ENCODE assay signal across 29 cellular contexts in the genomic region with DNA sequence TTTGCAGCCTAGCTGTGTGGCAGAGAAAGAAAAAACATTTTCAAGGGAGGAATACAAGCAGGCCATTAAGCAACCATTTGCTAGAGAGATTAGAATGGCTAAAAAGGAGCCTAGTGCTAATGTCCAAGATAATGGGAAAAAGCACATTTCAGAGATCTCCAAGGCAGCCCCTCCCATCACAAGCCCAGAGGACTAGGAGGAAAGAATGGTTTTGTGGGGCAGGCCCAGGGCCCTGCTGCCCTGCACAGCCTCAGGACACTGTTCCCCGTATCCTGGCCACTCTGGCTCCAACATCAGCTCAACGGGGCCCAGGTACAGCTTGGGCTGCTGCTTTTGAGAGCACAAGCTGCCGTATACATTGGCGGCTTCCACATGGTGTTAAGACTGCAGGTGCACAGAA. TPM values are rescaled to one million over a fixed set of nuclear protein-coding genes. Genes with fewer than 3 reads are reported as not detected.
A peak's percentile ranks its signal among the peaks of the same experiment; 100 is the strongest.
DNase-seq lines count a peak whose midpoint lies in the region; ATAC-seq, FAIRE-seq and TF ChIP-seq lines count a peak whose summit lies in the region.
"Had no signal": no experiment of that assay in that cellular context is flagged by ENCODE, and none has a peak within 500 bp of the region (broad histone marks: within the 10 kb centered on the region; RNA-seq: fewer than 3 reads in every experiment).

No MANE protein-coding gene starts in this region.

- in situ Hi-C loops in HepG2 (cut with HindIII; ENCODE audit: extremely low pct_ligation_motif_present, low pct_unique_long_range_greater_than_20kb) (no loop called here), K562 (cut with MboI) (no loop called here), G401 (cut with HindIII; ENCODE audit: low sequenced_read_pairs) (no loop called here)

- H2AFZ ChIP-seq in HepG2 (ENCODE audit: low read length) (no peak overlapping the region), K562 (ENCODE audit: low read depth, low read length) (no peak overlapping the region)

- CTCF ChIA-PET in HepG2 (lab: Yijun Ruan, JAX; ENCODE audit: low intra/inter-chr PET ratio, low total read pairs): no interaction called here
- CTCF ChIA-PET in K562 (lab: Yijun Ruan, JAX; ENCODE audit: low intra/inter-chr PET ratio): no interaction called here

- FAIRE-seq in HepG2 (lab: Jason Lieb, UNC) (no peak), K562 (lab: Jason Lieb, UNC) (no peak)
- FAIRE-seq: G401.6, GM12891, GM19239 had no signal

- H3K9ac ChIP-seq in HepG2 (ENCODE audit: insufficient read depth, low read depth, low read length) (no peak overlapping the region), K562 (ENCODE audit: insufficient read depth in 1 of 2, low read depth in 2 of 2, low read length in 2 of 2) (no peak overlapping the region)
- H3K9ac ChIP-seq: BLaER1 had no signal

- H3K27me3 ChIP-seq in right lobe of liver: peaks cover 0 to 16% of the 10 kb centered on the region in 2 donors
- peaks cover 2 to 16% of the 10 kb centered on the region in 2 experiments; a peak in 3 of 5 replicates for H3K27me3 ChIP-seq in HepG2 (ENCODE audit: control insufficient read depth in 1 of 2, insufficient read depth in 2 of 2, low read length in 2 of 2)
- no peaks in the 10 kb centered on the region for H3K27me3 ChIP-seq in K562 (ENCODE audit: control insufficient read depth in 2 of 2, insufficient read depth in 2 of 2, low read length in 2 of 2)

- no peaks in the 10 kb centered on the region for H3K9me1 ChIP-seq in K562 (ENCODE audit: control insufficient read depth, insufficient read depth, low read length)

- 92% methylated on average over 2 of the region's 4 CpGs for WGBS in right lobe of liver (ENCODE audit: insufficient coverage, low coverage, low lambda C conversion rate, missing lambda C conversion rate)
- 0% methylated on average over 1 of the region's 4 CpGs for WGBS in HepG2 (ENCODE audit: low lambda C conversion rate)
- WGBS in K562 (ENCODE audit: insufficient coverage, low coverage, missing lambda C conversion rate): 13% methylated on average over 4 of the region's 4 CpGs

- H3K4me2 ChIP-seq in HepG2 (ENCODE audit: low read depth, low read length) (no peak overlapping the region), K562 (ENCODE audit: insufficient read depth, low read length) (no peak overlapping the region)
- H3K4me2 ChIP-seq: BLaER1 had no signal

- TF ChIP-seq CTCF in right lobe of liver (IDR thresholded peaks at IDR 0.05) (no peak), HepG2 (CRISPR knock-in tag; IDR thresholded peaks at IDR 0.05) (no peak), K562 (IDR thresholded peaks at IDR 0.05 in 2 of 3, conservative IDR thresholded peaks at IDR 0.05 in 1 of 3; ENCODE audit: insufficient read depth in 2 of 3, low read depth in 1 of 3, low read length in 3 of 3) (no peak)

- H3K27ac ChIP-seq in right lobe of liver: no peak overlapping the region
- no peak overlapping the region for H3K27ac ChIP-seq in HepG2 (ENCODE audit: extremely low read length, insufficient read depth, low read length)
- H3K27ac ChIP-seq in K562 (ENCODE audit: extremely low read depth, low read depth, low read length): no peak overlapping the region
- H3K27ac ChIP-seq: 22Rv1, BLaER1 had no signal

- no peaks in the 10 kb centered on the region for H3K36me3 ChIP-seq in right lobe of liver
- H3K36me3 ChIP-seq in HepG2 (replicated peaks in 1 of 2; ENCODE audit: control insufficient read depth in 1 of 2, insufficient read depth in 2 of 2, low read length in 2 of 2): no peaks in the 10 kb centered on the region
- no peaks in the 10 kb centered on the region for H3K36me3 ChIP-seq in K562 (ENCODE audit: control insufficient read depth, insufficient read depth, low read length)
- H3K36me3 ChIP-seq: BE2C, BLaER1 had no signal

- POLR2A ChIA-PET in HepG2 (lab: Yijun Ruan, JAX) (no interaction called here), K562 (lab: Yijun Ruan, JAX) (no interaction called here)

- H4K20me1 ChIP-seq in HepG2 (ENCODE audit: insufficient read depth, low read length) (no peaks in the 10 kb centered on the region; the same call in 1 of the 2 replicates), K562 (replicated peaks; ENCODE audit: control insufficient read depth, insufficient read depth, low read length) (no peaks in the 10 kb centered on the region)

- H3K4me1 ChIP-seq in right lobe of liver (peaks cover 0 to under 1% (median 0%) of the 10 kb centered on the region in 4 donors), HepG2 (ENCODE audit: insufficient read depth, low read length) (no peaks in the 10 kb centered on the region), K562 (replicated peaks in 1 of 2; ENCODE audit: control insufficient read depth in 2 of 2, insufficient read depth in 2 of 2, low read length in 2 of 2) (0 out of 5 replicates have a peak, but pooled peaks cover 0 to under 1% of the 10 kb centered on the region in 2 experiments)
- H3K4me1 ChIP-seq: BE2C, BLaER1 had no signal

- intact Hi-C loops in right lobe of liver (cut with DNase I): loop anchor here (10.0 kb wide), 1 partner anchor 410 kb away; no protein-coding TSS in a partner anchor
- intact Hi-C loops in HepG2 (cut with micrococcal nuclease; ENCODE audit: unreplicated experiment): no loop called here
- intact Hi-C loops in K562 (cut with micrococcal nuclease): no loop called here

- ATAC-seq in right lobe of liver (no peak), HepG2 (no peak), K562 (no peak)

- TF ChIP-seq RAD21 in HepG2 (CRISPR knock-in tag; IDR thresholded peaks at IDR 0.05) (no peak), K562 (CRISPR knock-in tag; conservative IDR thresholded peaks at IDR 0.05 in 1 of 2, IDR thresholded peaks at IDR 0.05 in 1 of 2) (no peak)

- H3K9me3 ChIP-seq in right lobe of liver (no peaks in the 10 kb centered on the region), HepG2 (ENCODE audit: low read length) (no peaks in the 10 kb centered on the region), K562 (replicated peaks; ENCODE audit: control insufficient read depth, insufficient read depth, low read depth, low read length) (no peaks in the 10 kb centered on the region)
- H3K9me3 ChIP-seq: BE2C had no signal

- TF ChIP-seq EP300 in HepG2 (IDR thresholded peaks at IDR 0.05; ENCODE audit: low read depth in 2 of 2, low read length in 2 of 2): no peak
- no peak for TF ChIP-seq EP300 in HepG2 (CRISPR knock-in tag; IDR thresholded peaks at IDR 0.05; ENCODE audit: borderline replicate concordance)
- TF ChIP-seq EP300 in K562 (IDR thresholded peaks at IDR 0.05; ENCODE audit: low read length): no peak

- H3K79me2 ChIP-seq in HepG2 (ENCODE audit: insufficient read depth, low read length) (no peaks in the 10 kb centered on the region), K562 (ENCODE audit: control insufficient read depth, insufficient read depth, low read length) (no peaks in the 10 kb centered on the region)

- no peak for TF ChIP-seq POLR2A in right lobe of liver (IDR thresholded peaks at IDR 0.05)
- TF ChIP-seq POLR2A in HepG2 (IDR thresholded peaks at IDR 0.05; ENCODE audit: insufficient read depth in 1 of 2, low read depth in 2 of 2, low read length in 2 of 2): no peak
- TF ChIP-seq POLR2A in K562 (conservative IDR thresholded peaks at IDR 0.05): no peak

- H3K4me3 ChIP-seq in right lobe of liver (no peak overlapping the region), HepG2 (replicated peaks in 1 of 3; ENCODE audit: insufficient read depth in 1 of 3, low read depth in 2 of 3, low read length in 3 of 3) (no peak overlapping the region), K562 (no peak overlapping the region)
- H3K4me3 ChIP-seq: BLaER1 had no signal

- BruUV-seq in HepG2 (replicated peaks; lab: Mats Ljungman, UMichigan) (no TSS peak), K562 (replicated peaks; lab: Mats Ljungman, UMichigan) (no TSS peak)

- DNase-seq in right lobe of liver (peak in 2 of 3 donors; percentile 7 to 27), HepG2 (ENCODE audit: low spot score) (no peak), K562 (ENCODE audit: extremely low read depth in 1 of 4, low spot score in 3 of 4) (no peak), mesenteric fat pad (ENCODE audit: low spot score) (peak; percentile 68), G401 (ENCODE audit: low spot score) (no peak), cerebellum (ENCODE audit: low spot score) (no peak)
- no peak for DNase-seq in activated effector memory CD4-positive, alpha-beta T cell treated with Interleukin-2 at 50 U/mL for 16 hours
- DNase-seq: ACHN; BE2C; C1 segment of cervical spinal cord; CD4-positive, alpha-beta memory T cell; CD4-positive, CD25-positive, alpha-beta regulatory T cell; CD8-positive, alpha-beta memory T cell; COR-L47; DMS 273 treated with DMSO at 0.1 percent for 48 hours; DMS153; DMS53; DMS79; DND-41; EL; GF-D8 had no signal

RNA-seq across cellular contexts. Expression of a gene that starts 16.5 kb away (rescaled TPM):
- total RNA-seq in right lobe of liver: not detected
- not detected in 2 replicates for total RNA-seq in HepG2 (2016; rRNA removed; fragmentation: Illumina TruSeq; extraction: Trizol)
- not detected in 2 replicates for total RNA-seq in HepG2 (2016; cell fraction: cytosol; rRNA removed; fragmentation: Illumina TruSeq; extraction: Trizol; ENCODE audit: low read depth)
- total RNA-seq in HepG2 (2016; cell fraction: insoluble cytoplasmic fraction; rRNA removed; fragmentation: Illumina TruSeq; extraction: Trizol): not detected in 2 replicates
- total RNA-seq in HepG2 (2016; cell fraction: membrane; rRNA removed; fragmentation: Illumina TruSeq; extraction: Trizol): not detected in 2 replicates
- total RNA-seq in HepG2 (2016; cell fraction: nucleus; rRNA removed; fragmentation: Illumina TruSeq; extraction: Trizol): not detected in 2 replicates
- not detected in 2 replicates for polyA plus RNA-seq in HepG2 (2011; rRNA removed)
- polyA plus RNA-seq in HepG2 (2011; cell fraction: cytosol; rRNA removed): 0.08 TPM in 1 of 2 replicates, not detected in the other
- not detected in 2 replicates for polyA plus RNA-seq in HepG2 (2011; cell fraction: nucleus; rRNA removed)
- not detected in 2 replicates for polyA plus RNA-seq in HepG2 (2012)
- not detected in 2 replicates for polyA plus RNA-seq in HepG2 (2016; cell fraction: cytosol; fragmentation: Illumina TruSeq; extraction: Trizol; ENCODE audit: low read depth)
- not detected in 2 replicates for polyA plus RNA-seq in HepG2 (2016; cell fraction: insoluble cytoplasmic fraction; fragmentation: Illumina TruSeq; extraction: Trizol; ENCODE audit: low read depth)
- polyA plus RNA-seq in HepG2 (2016; cell fraction: membrane; fragmentation: Illumina TruSeq; extraction: Trizol; ENCODE audit: low read depth): not detected in 2 replicates
- polyA plus RNA-seq in HepG2 (2016; cell fraction: nucleus; fragmentation: Illumina TruSeq; extraction: Trizol; ENCODE audit: insufficient read depth, low read depth): not detected in 2 replicates
- polyA minus RNA-seq in HepG2 (2011; rRNA and poly(A)+ RNA removed; ENCODE audit: low replicate concordance): 0.47 TPM in 1 of 2 replicates, not detected in the other
- polyA minus RNA-seq in HepG2 (2011; cell fraction: cytosol; rRNA and poly(A)+ RNA removed): not detected in 2 replicates
- not detected in 2 replicates for polyA minus RNA-seq in HepG2 (2011; cell fraction: nucleus; rRNA and poly(A)+ RNA removed)
- 0.60 TPM in 1 of 2 replicates, not detected in the other for total RNA-seq in K562 (2011; cell fraction: chromatin; rRNA removed; ENCODE audit: low replicate concordance)
- total RNA-seq in K562 (2011; cell fraction: nucleolus; rRNA removed): 0.26 and 0.67 TPM in 2 replicates
- total RNA-seq in K562 (2011; cell fraction: nucleoplasm; rRNA removed): 0.29 and 0.69 TPM in 2 replicates
- 0.33 and 0.50 TPM in 2 replicates for total RNA-seq in K562 (2014; rRNA removed)
- total RNA-seq in K562 (2014; rRNA removed; fragmentation: Illumina TruSeq; extraction: Trizol): 0.25 TPM in 1 of 2 replicates, not detected in the other
- 0.36 and 0.49 TPM in 2 replicates for total RNA-seq in K562 (2015; rRNA removed; fragmentation: Illumina TruSeq; extraction: Trizol)
- 0.53 and 0.54 TPM in 2 replicates for total RNA-seq in K562 (2021)
- polyA plus RNA-seq in K562 (2011; rRNA removed): 0.20 TPM in 1 of 2 replicates, not detected in the other
- polyA plus RNA-seq in K562 (2011; cell fraction: cytosol; rRNA removed): 0.04 and 0.67 TPM in 2 replicates
- polyA plus RNA-seq in K562 (2011; cell fraction: nucleus; rRNA removed): 0.10 and 0.46 TPM in 2 replicates
- 0.25 and 0.40 TPM in 2 replicates for polyA plus RNA-seq in K562 (2012)
- polyA plus RNA-seq in K562 (2014; fragmentation: Illumina TruSeq; extraction: Trizol): 0.16 and 0.19 TPM in 2 replicates
- under 1 TPM in 1 of 2 experiments, not detected in 1; 0.03 TPM for polyA plus RNA-seq in K562 (2014; fragmentation: Nextera tagmentation; extraction: Ambion mirVana)
- 0.28 and 0.47 TPM in 2 replicates for polyA plus RNA-seq in K562 (2014; rRNA removed)
- polyA minus RNA-seq in K562 (2011; rRNA and poly(A)+ RNA removed): 0.18 TPM in 1 of 2 replicates, not detected in the other
- polyA minus RNA-seq in K562 (2011; cell fraction: cytosol; rRNA and poly(A)+ RNA removed): not detected in 2 replicates
- 0.22 and 1.1 TPM in 2 replicates for polyA minus RNA-seq in K562 (2011; cell fraction: nucleus; rRNA and poly(A)+ RNA removed)
- total RNA-seq in mesenteric fat pad: not detected
- 25.0 and 39.2 TPM in 2 replicates for total RNA-seq in G401 (2014; rRNA removed; shearing (Covaris generic))
- 4.4 TPM for total RNA-seq in cerebellum
- total RNA-seq: A673; CD4-positive, alpha-beta memory T cell; CD4-positive, CD25-positive, alpha-beta regulatory T cell; CD8-positive, alpha-beta memory T cell had no signal
- polyA plus RNA-seq: AG04450; CD14-positive monocyte; CD4-positive, alpha-beta memory T cell; CD4-positive, CD25-positive, alpha-beta regulatory T cell; CD8-positive, alpha-beta memory T cell had no signal

Comparison
In these comparisons a context has a peak if more than half of its experiments do, and no peak if none do; other contexts are left out.
1. DNase-seq: peak in right lobe of liver (2 of 3) and mesenteric fat pad (single experiment); none in HepG2 (single experiment), K562 (0 of 4), G401 (single experiment), activated effector memory CD4-positive, alpha-beta T cell treated with Interleukin-2 at 50 U/mL for 16 hours (single experiment) and cerebellum (single experiment).
2. intact Hi-C loops: an anchor here in right lobe of liver (10.0 kb wide); none called in HepG2 and K562.